In genomic region chr21:45097827-45098387, GRCh38 we compare ENCODE assay signal across 2 cellular contexts.
TF ChIP-seq lines count a peak whose summit lies in the region.

No MANE protein-coding gene starts in this region.

TF ChIP-seq in H1, 55 proteins besides CTCF, POLR2A, EP300 and RAD21 (continued from another document):
- TF ChIP-seq CREB1 (IDR thresholded peaks at IDR 0.05): no peak
- TF ChIP-seq GABPA (IDR thresholded peaks at IDR 0.05; ENCODE audit: borderline replicate concordance, insufficient read depth, low read length): no peak
- TF ChIP-seq ATF2 (IDR thresholded peaks at IDR 0.05; ENCODE audit: low read length): no peak
- TF ChIP-seq JUN (IDR thresholded peaks at IDR 0.05; ENCODE audit: low read depth, low read length): no peak
- no peak for TF ChIP-seq CBX8 (IDR thresholded peaks at IDR 0.05; ENCODE audit: borderline replicate concordance, low read depth, low read length)
- no peak for TF ChIP-seq RNF2 (IDR thresholded peaks at IDR 0.05; ENCODE audit: borderline replicate concordance, low read depth, low read length, missing control alignments, poor library complexity, severe bottlenecking)
- TF ChIP-seq SUZ12 (IDR thresholded peaks at IDR 0.05; ENCODE audit: low read length): no peak
- TF ChIP-seq POU5F1 (IDR thresholded peaks at IDR 0.05; ENCODE audit: low read depth, low read length): no peak
- no peak for TF ChIP-seq CHD1 (IDR thresholded peaks at IDR 0.05; ENCODE audit: low read depth, low read length)
- no peak for TF ChIP-seq RFX5 (IDR thresholded peaks at IDR 0.05; ENCODE audit: borderline replicate concordance, low read depth, low read length)
- TF ChIP-seq TAF7 (optimal IDR thresholded peaks at IDR 0.05; ENCODE audit: borderline replicate concordance, low read depth, low read length): no peak
- no peak for TF ChIP-seq MAFK (IDR thresholded peaks at IDR 0.05; ENCODE audit: low read depth, low read length)

TF ChIP-seq in GM12891, 5 proteins besides CTCF, POLR2A, EP300 and RAD21:
- no peak for TF ChIP-seq SPI1 (IDR thresholded peaks at IDR 0.05; ENCODE audit: low read depth, low read length)
- no peak for TF ChIP-seq PAX5 (IDR thresholded peaks at IDR 0.05; ENCODE audit: insufficient read depth, low read length, severe bottlenecking)
- TF ChIP-seq TAF1 (IDR thresholded peaks at IDR 0.05; ENCODE audit: low read depth, low read length): no peak
